Comparison of ENCODE assay signal across 8 cellular contexts in the genomic region with DNA sequence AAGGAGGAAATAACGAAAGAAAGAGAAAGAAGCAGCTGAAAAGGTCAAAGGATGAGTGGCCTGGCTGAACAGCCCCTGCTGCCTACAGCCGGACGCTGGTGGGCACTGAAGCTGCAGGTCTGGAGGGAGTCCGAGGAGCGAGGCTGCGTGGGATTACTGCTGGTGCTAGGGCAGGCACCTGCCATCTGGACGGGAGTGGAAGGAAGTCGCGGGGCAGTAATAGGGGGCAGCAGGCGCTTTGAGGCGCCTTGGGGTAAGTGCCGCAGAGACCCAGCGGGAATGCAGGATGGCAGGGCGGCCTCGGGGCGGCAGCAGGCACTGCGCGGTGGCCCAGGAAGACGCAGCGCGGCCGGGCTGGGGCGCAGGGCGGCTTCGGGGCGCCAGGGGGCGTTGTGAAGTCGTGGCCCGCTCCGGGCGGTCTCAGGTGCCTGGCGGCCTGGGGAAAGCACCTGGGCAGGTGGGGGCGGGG. TPM values are rescaled to one million over a fixed set of nuclear protein-coding genes. Genes with fewer than 3 reads are reported as not detected.
DNase-seq lines count a peak whose midpoint lies in the region; ATAC-seq and TF ChIP-seq lines count a peak whose summit lies in the region.

No MANE protein-coding gene starts in this region.

- peaks cover 4% of the 10 kb centered on the region for H3K4me1 ChIP-seq in CD8-positive, alpha-beta memory T cell (ENCODE audit: insufficient read depth, low read length)
- H3K4me1 ChIP-seq in HUES64 (ENCODE audit: insufficient read depth, low read length), result no peaks in the 10 kb centered on the region

- intact Hi-C loops in activated T-helper 1 cell treated with anti-CD3 and anti-CD28 coated beads, Interleukin-12 subunit alpha, Interleukin-12 subunit beta, Interleukin-2, Interleukin-4 antibody, amounts not matched to agents 30 ng/mL and 10 ng/mL and 1 ng/mL, durations not matched to agents 14 hours and 24 hours and 36 hours (cut with micrococcal nuclease), result loop anchor here (1.0 kb wide), 1 partner anchor 252 kb away; no protein-coding TSS in a partner anchor

- no peaks in the 10 kb centered on the region for H3K36me3 ChIP-seq in CD8-positive, alpha-beta memory T cell (ENCODE audit: insufficient read depth, low read length)
- H3K36me3 ChIP-seq in HUES64 (ENCODE audit: insufficient read depth, low read length), result no peaks in the 10 kb centered on the region

- H3K27ac Mint-ChIP-seq in CD8-positive, alpha-beta memory T cell, result no peak overlapping the region
- no peak overlapping the region for H3K27ac Mint-ChIP-seq in activated T-helper 1 cell treated with anti-CD3 and anti-CD28 coated beads, Interleukin-12 subunit alpha, Interleukin-12 subunit beta, Interleukin-2, Interleukin-4 antibody, amounts not matched to agents 30 ng/mL and 10 ng/mL and 1 ng/mL, durations not matched to agents 14 hours and 24 hours and 36 hours
- no peak overlapping the region for H3K27ac Mint-ChIP-seq in neural crest cell (ENCODE audit: unreplicated experiment)
- H3K27ac Mint-ChIP-seq in stimulated activated naive CD8-positive, alpha-beta T cell treated with anti-CD3 and anti-CD28 coated beads, Interleukin-15, amount 100 ng/mL, for 72 hours, result peak overlapping the region in 1 of 2 donors; percentile 74

- H3K4me3 Mint-ChIP-seq in CD8-positive, alpha-beta memory T cell, result peak overlapping the region in 6 of 7 donors; percentile 38 to 62 (median 51)
- peak overlapping the region; percentile 17 for H3K4me3 Mint-ChIP-seq in activated T-helper 1 cell treated with anti-CD3 and anti-CD28 coated beads, Interleukin-12 subunit alpha, Interleukin-12 subunit beta, Interleukin-2, Interleukin-4 antibody, amounts not matched to agents 30 ng/mL and 10 ng/mL and 1 ng/mL, durations not matched to agents 14 hours and 24 hours and 36 hours
- peak overlapping the region; percentile 32 for H3K4me3 Mint-ChIP-seq in neural crest cell
- peak overlapping the region; percentile 53 to 61 for H3K4me3 Mint-ChIP-seq in stimulated activated naive CD8-positive, alpha-beta T cell treated with anti-CD3 and anti-CD28 coated beads, Interleukin-15, amount 100 ng/mL, for 72 hours

- H3K9me3 Mint-ChIP-seq in CD8-positive, alpha-beta memory T cell, result peaks cover 0 to 2% (median 0%) of the 10 kb centered on the region in 5 donors
- H3K9me3 Mint-ChIP-seq in activated T-helper 1 cell treated with anti-CD3 and anti-CD28 coated beads, Interleukin-12 subunit alpha, Interleukin-12 subunit beta, Interleukin-2, Interleukin-4 antibody, amounts not matched to agents 30 ng/mL and 10 ng/mL and 1 ng/mL, durations not matched to agents 14 hours and 24 hours and 36 hours, result no peaks in the 10 kb centered on the region
- no peaks in the 10 kb centered on the region for H3K9me3 Mint-ChIP-seq in neural crest cell
- H3K9me3 Mint-ChIP-seq in stimulated activated naive CD8-positive, alpha-beta T cell treated with anti-CD3 and anti-CD28 coated beads, Interleukin-15, amount 100 ng/mL, for 72 hours, result no peaks in the 10 kb centered on the region

- no peak overlapping the region for H3K9ac ChIP-seq in HUES64 (ENCODE audit: low read depth, low read length)

- H3K27me3 Mint-ChIP-seq in CD8-positive, alpha-beta memory T cell, result peaks cover 43 to 74% of the 10 kb centered on the region in 2 donors
- H3K27me3 Mint-ChIP-seq in activated T-helper 1 cell treated with anti-CD3 and anti-CD28 coated beads, Interleukin-12 subunit alpha, Interleukin-12 subunit beta, Interleukin-2, Interleukin-4 antibody, amounts not matched to agents 30 ng/mL and 10 ng/mL and 1 ng/mL, durations not matched to agents 14 hours and 24 hours and 36 hours (ENCODE audit: insufficient read depth), result peaks cover 43% of the 10 kb centered on the region
- peaks cover 82% of the 10 kb centered on the region for H3K27me3 Mint-ChIP-seq in neural crest cell (ENCODE audit: low read depth)
- peaks cover 83% of the 10 kb centered on the region for H3K27me3 Mint-ChIP-seq in stimulated activated naive CD8-positive, alpha-beta T cell treated with anti-CD3 and anti-CD28 coated beads, Interleukin-15, amount 100 ng/mL, for 72 hours

- 7% methylated on average over 33 of the region's 33 CpGs for WGBS in HUES64

- no peaks in the 10 kb centered on the region for H3K36me3 Mint-ChIP-seq in CD8-positive, alpha-beta memory T cell
- H3K36me3 Mint-ChIP-seq in activated T-helper 1 cell treated with anti-CD3 and anti-CD28 coated beads, Interleukin-12 subunit alpha, Interleukin-12 subunit beta, Interleukin-2, Interleukin-4 antibody, amounts not matched to agents 30 ng/mL and 10 ng/mL and 1 ng/mL, durations not matched to agents 14 hours and 24 hours and 36 hours (ENCODE audit: low read depth), result no peaks in the 10 kb centered on the region
- no peaks in the 10 kb centered on the region for H3K36me3 Mint-ChIP-seq in neural crest cell (ENCODE audit: low read depth)

- peaks cover 5 to 15% (median 11%) of the 10 kb centered on the region in 3 donors for H3K4me1 Mint-ChIP-seq in CD8-positive, alpha-beta memory T cell
- peaks cover 6% of the 10 kb centered on the region for H3K4me1 Mint-ChIP-seq in activated T-helper 1 cell treated with anti-CD3 and anti-CD28 coated beads, Interleukin-12 subunit alpha, Interleukin-12 subunit beta, Interleukin-2, Interleukin-4 antibody, amounts not matched to agents 30 ng/mL and 10 ng/mL and 1 ng/mL, durations not matched to agents 14 hours and 24 hours and 36 hours (ENCODE audit: low read depth)
- H3K4me1 Mint-ChIP-seq in neural crest cell, result peaks cover 5% of the 10 kb centered on the region
- H3K4me1 Mint-ChIP-seq in stimulated activated naive CD8-positive, alpha-beta T cell treated with anti-CD3 and anti-CD28 coated beads, Interleukin-15, amount 100 ng/mL, for 72 hours, result peaks cover 14% of the 10 kb centered on the region

- no peaks in the 10 kb centered on the region for H3K9me3 ChIP-seq in CD8-positive, alpha-beta memory T cell (ENCODE audit: low read length)
- no peaks in the 10 kb centered on the region for H3K9me3 ChIP-seq in HUES64 (ENCODE audit: insufficient read depth, low read depth, low read length)

- DNase-seq in CD8-positive, alpha-beta memory T cell, result peak; percentile 44 to 73 (median 57)
- DNase-seq in OCI-M1 (lab: John Stamatoyannopoulos, UW) (peak; percentile 67), fibroblast of pulmonary artery (ENCODE audit: low read depth) (peak; percentile 57), neural crest cell (ENCODE audit: low read depth, low spot score) (peak; percentile 69)
- DNase-seq in activated T-helper 1 cell treated with anti-CD3 and anti-CD28 coated beads, Interleukin-12 subunit alpha, Interleukin-12 subunit beta, Interleukin-2, Interleukin-4 antibody, amounts not matched to agents 30 ng/mL and 10 ng/mL and 1 ng/mL, durations not matched to agents 14 hours and 24 hours and 36 hours (ENCODE audit: low spot score), result peak; percentile 61
- peak; percentile 85 to 89 for DNase-seq in stimulated activated naive CD8-positive, alpha-beta T cell treated with anti-CD3 and anti-CD28 coated beads, Interleukin-15, amount 100 ng/mL, for 72 hours

- CTCF ChIA-PET in CD8-positive, alpha-beta memory T cell (lab: Charles Lee), result interaction anchor here (0.7 to 1.1 kb wide), 5 partner anchors 10 to 758 kb away, joined by 3 to 6 read pairs (median 3); a partner anchor contains a TSS

- no peak overlapping the region for H3K27ac ChIP-seq in CD8-positive, alpha-beta memory T cell (ENCODE audit: low read depth, low read length)
- no peak overlapping the region for H3K27ac ChIP-seq in HUES64 (ENCODE audit: low read depth, low read length)

- H3K4me3 ChIP-seq in CD8-positive, alpha-beta memory T cell (ENCODE audit: low read length), result no peak overlapping the region
- H3K4me3 ChIP-seq in HUES64 (ENCODE audit: low read length) (peak overlapping the region; percentile 66), fibroblast of pulmonary artery (replicated peaks; ENCODE audit: low read depth, low read length) (no peak overlapping the region)

- POLR2A ChIA-PET in CD8-positive, alpha-beta memory T cell (lab: Charles Lee), result no interaction called here

- peak; percentile 84 for ATAC-seq in GM21367 (IDR thresholded peaks at IDR 0.05; ENCODE audit: unreplicated experiment)
- ATAC-seq in stimulated activated naive CD8-positive, alpha-beta T cell treated with anti-CD3 and anti-CD28 coated beads, Interleukin-15, amount 100 ng/mL, for 72 hours, result peak; percentile 98

- TF ChIP-seq CTCF in fibroblast of pulmonary artery (IDR thresholded peaks at IDR 0.05; ENCODE audit: low read length, missing control alignments) (peak; percentile 34), neural crest cell (conservative IDR thresholded peaks at IDR 0.05) (peak; percentile 92)

- H3K27me3 ChIP-seq in CD8-positive, alpha-beta memory T cell (ENCODE audit: insufficient read depth, low read length, poor library complexity, severe bottlenecking), result peaks cover 32% of the 10 kb centered on the region
- H3K27me3 ChIP-seq in HUES64 (ENCODE audit: insufficient read depth, low read length), result peaks cover 48% of the 10 kb centered on the region

RNA-seq across cellular contexts. Expression of a gene that starts 0.3 kb away (rescaled TPM):
- total RNA-seq in CD8-positive, alpha-beta memory T cell, result not detected
- polyA plus RNA-seq in CD8-positive, alpha-beta memory T cell, result not detected
- 0.20 TPM for polyA plus RNA-seq in HUES64 (2013, experiment 1 of 2)
- 0.44 TPM for polyA plus RNA-seq in HUES64 (2013, experiment 2 of 2)
- not detected in 2 replicates for total RNA-seq in activated T-helper 1 cell treated with anti-CD3 and anti-CD28 coated beads, Interleukin-12 subunit alpha, Interleukin-12 subunit beta, Interleukin-2, Interleukin-4 antibody, amounts not matched to agents 30 ng/mL and 10 ng/mL and 1 ng/mL, durations not matched to agents 14 hours and 24 hours and 36 hours
- not detected in 2 replicates for total RNA-seq in neural crest cell

RNA-seq across cellular contexts. Expression of a gene that starts 33.0 kb away (rescaled TPM):
- 1 to 10 TPM; 8.2 to 9.7 TPM for total RNA-seq in CD8-positive, alpha-beta memory T cell
- 0.87 TPM for polyA plus RNA-seq in CD8-positive, alpha-beta memory T cell
- 5.0 TPM for polyA plus RNA-seq in HUES64 (2013, experiment 1 of 2)
- polyA plus RNA-seq in HUES64 (2013, experiment 2 of 2), result 5.0 TPM
- total RNA-seq in activated T-helper 1 cell treated with anti-CD3 and anti-CD28 coated beads, Interleukin-12 subunit alpha, Interleukin-12 subunit beta, Interleukin-2, Interleukin-4 antibody, amounts not matched to agents 30 ng/mL and 10 ng/mL and 1 ng/mL, durations not matched to agents 14 hours and 24 hours and 36 hours, result 11.3 and 11.6 TPM in 2 replicates
- total RNA-seq in neural crest cell, result 13.7 and 15.2 TPM in 2 replicates
